ENCODE assay signal across 9 cellular contexts in the genomic region with DNA sequence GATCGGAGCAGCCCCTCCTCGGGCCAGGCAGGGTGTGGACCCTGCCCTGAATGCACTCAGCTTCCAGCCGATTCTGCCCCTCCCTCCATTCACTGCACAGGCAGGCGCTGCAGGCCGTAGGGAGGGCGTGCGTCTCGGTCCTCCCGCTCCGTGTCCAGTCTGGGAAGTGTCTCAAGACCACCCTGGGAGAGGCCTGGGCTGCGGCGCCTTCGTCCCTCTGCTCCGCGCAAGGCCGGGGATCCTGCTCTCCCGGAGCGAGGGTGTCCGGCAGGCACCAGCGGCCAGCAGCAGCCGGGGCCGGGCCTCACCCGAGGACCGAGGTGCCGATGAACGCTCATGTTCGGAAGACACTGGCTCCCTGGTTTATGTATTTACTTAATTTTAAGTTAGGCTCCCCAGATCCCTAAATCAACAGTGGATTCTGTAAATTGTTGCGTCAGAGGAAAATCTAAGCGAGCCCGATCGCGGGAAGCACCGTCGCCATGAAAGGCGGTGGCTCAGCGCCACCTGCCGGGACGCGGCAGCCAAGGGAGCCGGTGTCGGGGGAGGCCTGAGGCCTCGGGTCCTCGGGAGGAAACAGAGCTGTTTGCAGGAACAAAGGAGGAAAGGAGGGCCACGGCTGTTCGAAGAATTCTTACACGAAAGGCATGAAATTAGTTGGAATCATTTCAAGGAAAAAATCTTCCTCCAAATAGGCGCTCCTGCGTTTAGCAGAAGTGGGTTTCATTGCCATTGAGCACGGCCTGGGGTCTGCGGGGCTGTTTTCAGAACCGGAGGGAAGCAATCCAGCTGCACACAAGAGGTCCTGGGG.
DNase-seq lines count a peak whose midpoint lies in the region; ATAC-seq and TF ChIP-seq lines count a peak whose summit lies in the region.
"Had no signal": no experiment of that assay in that cellular context is flagged by ENCODE, and none has a peak within 500 bp of the region (broad histone marks: within the 10 kb centered on the region; RNA-seq: fewer than 3 reads in every experiment).

No MANE protein-coding gene starts in this region.

- H3K4me1 Mint-ChIP-seq in activated naive CD4-positive, alpha-beta T cell treated with anti-CD3 and anti-CD28 coated beads, Interleukin-2, amount 10 ng/mL, durations not matched to agents 7 days and 5 days = no peaks in the 10 kb centered on the region

- WGBS in IMR-90 (ENCODE audit: extremely low coverage in 2 of 2, insufficient read length in 1 of 2), 2 experiments = 24% methylated on average over 10 of the region's 51 CpGs; no CpG with 5 or more reads in 1 of the 2 experiments

- H3K23ac ChIP-seq in IMR-90 (ENCODE audit: low read depth, low read length) = no peak overlapping the region

- no peak overlapping the region for H2AK5ac ChIP-seq in IMR-90 (ENCODE audit: low read depth, low read length)

- H2BK5ac ChIP-seq in IMR-90 (ENCODE audit: low read depth, low read length, poor library complexity, severe bottlenecking) = no peak overlapping the region

- DNase-seq in COLO668 (lab: John Stamatoyannopoulos, UW; ENCODE audit: unreplicated experiment) (peak; percentile 74), IMR-90 (peak; percentile 28), SW480 (ENCODE audit: low spot score) (peak; percentile 50), globus pallidus (ENCODE audit: low spot score) (peak; percentile 66), occipital lobe (lab: John Stamatoyannopoulos, UW) (peak; percentile 61), omental fat pad (ENCODE audit: low spot score) (no peak)
- no peak for DNase-seq in activated naive CD4-positive, alpha-beta T cell treated with anti-CD3 and anti-CD28 coated beads, Interleukin-2, amount 10 ng/mL, durations not matched to agents 7 days and 5 days
- DNase-seq: naive B cell had no signal

- H3K9ac ChIP-seq in IMR-90 (ENCODE audit: low read depth, low read length) = no peak overlapping the region

- in situ Hi-C loops in IMR-90 (cut with MboI; ENCODE audit: low sequenced_read_pairs) = no loop called here

- H3K4me3 ChIP-seq in IMR-90 (ENCODE audit: insufficient read depth, low read depth, low read length) = peak overlapping the region; percentile 34

- H2AFZ ChIP-seq in IMR-90 (replicated peaks; ENCODE audit: low read length, poor library complexity) = peak overlapping the region; percentile 57

- intact Hi-C loops in IMR-90 (cut with micrococcal nuclease) = no loop called here

- peak; percentile 68 for TF ChIP-seq RAD21 in IMR-90 (IDR thresholded peaks at IDR 0.05; ENCODE audit: low read length)

- no peaks in the 10 kb centered on the region for H3K36me3 Mint-ChIP-seq in activated naive CD4-positive, alpha-beta T cell treated with anti-CD3 and anti-CD28 coated beads, Interleukin-2, amount 10 ng/mL, durations not matched to agents 7 days and 5 days
- H3K36me3 Mint-ChIP-seq: naive B cell had no signal

- BruUV-seq in IMR-90 (replicated peaks; lab: Mats Ljungman, UMichigan) = no TSS peak

- no peak overlapping the region for H4K5ac ChIP-seq in IMR-90 (ENCODE audit: low read depth, low read length)

- CTCF ChIA-PET in IMR-90 (lab: Yijun Ruan, JAX) = no interaction called here
- CTCF ChIA-PET in activated naive CD4-positive, alpha-beta T cell treated with anti-CD3 and anti-CD28 coated beads, Interleukin-2, amount 10 ng/mL, durations not matched to agents 7 days and 5 days (lab: Charles Lee) = no interaction called here

- no peak overlapping the region for H3K27ac ChIP-seq in IMR-90 (ENCODE audit: insufficient read depth, low read length)

- H2BK120ac ChIP-seq in IMR-90 (ENCODE audit: low read depth, low read length) = no peak overlapping the region

- H3K9me3 ChIP-seq in IMR-90 (ENCODE audit: control insufficient read depth, insufficient read depth, low read length) = peaks cover 3% of the 10 kb centered on the region; the same call in 1 of the 2 replicates

- no peaks in the 10 kb centered on the region for H4K20me1 ChIP-seq in IMR-90 (ENCODE audit: insufficient read depth, low read length)

- H4K91ac ChIP-seq in IMR-90 (ENCODE audit: insufficient read depth, low read depth, low read length) = no peak overlapping the region

- no peaks in the 10 kb centered on the region for H3K36me3 ChIP-seq in IMR-90 (ENCODE audit: control insufficient read depth, insufficient read depth, low read length)

- no peak overlapping the region for H3K27ac Mint-ChIP-seq in activated naive CD4-positive, alpha-beta T cell treated with anti-CD3 and anti-CD28 coated beads, Interleukin-2, amount 10 ng/mL, durations not matched to agents 7 days and 5 days

- dilution Hi-C loops in IMR-90 (cut with HindIII; ENCODE audit: low sequenced_read_pairs, unreplicated experiment) = no loop called here

- no peak overlapping the region for H4K8ac ChIP-seq in IMR-90 (ENCODE audit: low read depth in 2 of 2, low read length in 2 of 2)

- H3K27me3 ChIP-seq in IMR-90 (ENCODE audit: control insufficient read depth, insufficient read depth, low read length) = no peaks in the 10 kb centered on the region

- POLR2A ChIA-PET in IMR-90 (lab: Charles Lee; ENCODE audit: unreplicated experiment) = no interaction called here

- no peak overlapping the region for H2BK15ac ChIP-seq in IMR-90 (ENCODE audit: low read depth, low read length)

- no peak overlapping the region for H3K14ac ChIP-seq in IMR-90 (replicated peaks; ENCODE audit: low read depth, low read length)

- no peak overlapping the region for H2BK20ac ChIP-seq in IMR-90 (ENCODE audit: low read depth, low read length)

- no peaks in the 10 kb centered on the region for H3K9me3 Mint-ChIP-seq in activated naive CD4-positive, alpha-beta T cell treated with anti-CD3 and anti-CD28 coated beads, Interleukin-2, amount 10 ng/mL, durations not matched to agents 7 days and 5 days
- H3K9me3 Mint-ChIP-seq: naive B cell had no signal

- no peaks in the 10 kb centered on the region for H3K79me1 ChIP-seq in IMR-90 (ENCODE audit: low read depth in 1 of 2, low read length in 2 of 2)

- no peak for TF ChIP-seq POLR2A in IMR-90 (IDR thresholded peaks at IDR 0.05; ENCODE audit: low read depth, low read length)

- ATAC-seq in IMR-90 (ENCODE audit: low read depth) = peak; percentile 94
- ATAC-seq in omental fat pad (ENCODE audit: low FRiP score) = no peak
- no peak for ATAC-seq in GM18861 (IDR thresholded peaks at IDR 0.05; ENCODE audit: unreplicated experiment)

- no peak overlapping the region for H3K56ac ChIP-seq in IMR-90 (ENCODE audit: extremely low read depth, insufficient read depth, low read length)

- H3K9me1 ChIP-seq in IMR-90 (ENCODE audit: insufficient read depth, low read length) = no peaks in the 10 kb centered on the region

- no peaks in the 10 kb centered on the region for H3K4me1 ChIP-seq in IMR-90 (ENCODE audit: control insufficient read depth, insufficient read depth, low read length)

- peak overlapping the region; percentile 69 for H3K4me2 ChIP-seq in IMR-90 (ENCODE audit: low read depth, low read length)

- no peak overlapping the region for H2AK9ac ChIP-seq in IMR-90 (replicated peaks; ENCODE audit: low read depth, low read length, poor library complexity)

- no peaks in the 10 kb centered on the region for H3K27me3 Mint-ChIP-seq in activated naive CD4-positive, alpha-beta T cell treated with anti-CD3 and anti-CD28 coated beads, Interleukin-2, amount 10 ng/mL, durations not matched to agents 7 days and 5 days
- H3K27me3 Mint-ChIP-seq: naive B cell had no signal

- no peak overlapping the region for H3K4ac ChIP-seq in IMR-90 (ENCODE audit: low read depth, low read length)

- TF ChIP-seq CTCF in IMR-90 (conservative IDR thresholded peaks at IDR 0.05; ENCODE audit: low read depth, low read length) = peak; percentile 63
- TF ChIP-seq CTCF in omental fat pad (IDR thresholded peaks at IDR 0.05) = peak in 1 of 3 donors; percentile 46

- H3K4me3 Mint-ChIP-seq in activated naive CD4-positive, alpha-beta T cell treated with anti-CD3 and anti-CD28 coated beads, Interleukin-2, amount 10 ng/mL, durations not matched to agents 7 days and 5 days = no peak overlapping the region

- no peak overlapping the region for H3K18ac ChIP-seq in IMR-90 (ENCODE audit: low read depth, low read length)

TF ChIP-seq in IMR-90, 13 proteins besides CTCF, POLR2A, EP300 and RAD21:
- TF ChIP-seq RCOR1 (IDR thresholded peaks at IDR 0.05; ENCODE audit: insufficient replicate concordance, low read length) (no peak), RFX5 (IDR thresholded peaks at IDR 0.05; ENCODE audit: low read depth, low read length) (no peak), MXI1 (IDR thresholded peaks at IDR 0.05; ENCODE audit: borderline replicate concordance, low read depth, low read length) (no peak), ELK1 (IDR thresholded peaks at IDR 0.05; ENCODE audit: borderline replicate concordance, low read depth, low read length) (no peak), CEBPB (IDR thresholded peaks at IDR 0.05; ENCODE audit: low read depth, low read length) (peak; percentile 75), SMC3 (IDR thresholded peaks at IDR 0.05; ENCODE audit: low read depth, low read length) (peak; percentile 28; the same call in 1 of the 2 replicates), MAZ (IDR thresholded peaks at IDR 0.05; ENCODE audit: borderline replicate concordance, low read depth, low read length) (no peak), FOS (IDR thresholded peaks at IDR 0.05; ENCODE audit: low read depth, low read length) (no peak)
- TF ChIP-seq, protein P1, sequence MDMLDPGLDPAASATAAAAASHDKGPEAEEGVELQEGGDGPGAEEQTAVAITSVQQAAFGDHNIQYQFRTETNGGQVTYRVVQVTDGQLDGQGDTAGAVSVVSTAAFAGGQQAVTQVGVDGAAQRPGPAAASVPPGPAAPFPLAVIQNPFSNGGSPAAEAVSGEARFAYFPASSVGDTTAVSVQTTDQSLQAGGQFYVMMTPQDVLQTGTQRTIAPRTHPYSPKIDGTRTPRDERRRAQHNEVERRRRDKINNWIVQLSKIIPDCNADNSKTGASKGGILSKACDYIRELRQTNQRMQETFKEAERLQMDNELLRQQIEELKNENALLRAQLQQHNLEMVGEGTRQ (IDR thresholded peaks at IDR 0.05; ENCODE audit: low read depth, low read length) = no peak

Comparison
In these comparisons a context has a peak if more than half of its experiments do, and no peak if none do; other contexts are left out.
1. DNase-seq: peak in COLO668 (single experiment), IMR-90 (single experiment), SW480 (single experiment), globus pallidus (single experiment) and occipital lobe (single experiment); none in omental fat pad (single experiment) and activated naive CD4-positive, alpha-beta T cell treated with anti-CD3 and anti-CD28 coated beads, Interleukin-2, amount 10 ng/mL, durations not matched to agents 7 days and 5 days (single experiment).